Comparison of ENCODE assay signal across 8 cellular contexts in genomic region chrX:119790977-119791436, GRCh38.
DNase-seq lines count a peak whose midpoint lies in the region; ATAC-seq lines count a peak whose summit lies in the region.

No MANE protein-coding gene starts in this region.

- H3K4me1 Mint-ChIP-seq in T-helper 1 cell treated with Interleukin-12 subunit alpha and Interleukin-12 subunit beta and Interleukin-4 antibody, amounts not matched to agents 30 μg/mL and 1 μg/mL, for 36 hours (ENCODE audit: low read depth), result peaks cover 12% of the 10 kb centered on the region

- H3K27ac ChIP-seq in caudate nucleus (ENCODE audit: low read depth, low read length), result peak overlapping the region; percentile 77

- peak overlapping the region; percentile 93 for H3K27ac Mint-ChIP-seq in T-helper 1 cell treated with Interleukin-12 subunit alpha and Interleukin-12 subunit beta and Interleukin-4 antibody, amounts not matched to agents 30 μg/mL and 1 μg/mL, for 36 hours

- ATAC-seq in GM19043 (IDR thresholded peaks at IDR 0.05; ENCODE audit: low read depth, unreplicated experiment), result peak; percentile 9
- peak; percentile 23 for ATAC-seq in HG03432 (IDR thresholded peaks at IDR 0.05; ENCODE audit: unreplicated experiment)

- no peaks in the 10 kb centered on the region for H3K27me3 Mint-ChIP-seq in T-helper 1 cell treated with Interleukin-12 subunit alpha and Interleukin-12 subunit beta and Interleukin-4 antibody, amounts not matched to agents 30 μg/mL and 1 μg/mL, for 36 hours (ENCODE audit: low read depth)

- H3K36me3 Mint-ChIP-seq in T-helper 1 cell treated with Interleukin-12 subunit alpha and Interleukin-12 subunit beta and Interleukin-4 antibody, amounts not matched to agents 30 μg/mL and 1 μg/mL, for 36 hours (ENCODE audit: low read depth), result peaks cover 20% of the 10 kb centered on the region

- no peaks in the 10 kb centered on the region for H3K9me3 Mint-ChIP-seq in T-helper 1 cell treated with Interleukin-12 subunit alpha and Interleukin-12 subunit beta and Interleukin-4 antibody, amounts not matched to agents 30 μg/mL and 1 μg/mL, for 36 hours

- DNase-seq in Ammon's horn (ENCODE audit: low spot score), result peak; percentile 35
- DNase-seq in caudate nucleus (lab: John Stamatoyannopoulos, UW), result peak in 32 of 61 donors; percentile 1 to 77 (median 24)
- DNase-seq in left kidney (ENCODE audit: low read depth, low spot score), result peak; percentile 64
- DNase-seq in stimulated activated CD4-positive, alpha-beta T cell treated with anti-CD3 and anti-CD28 coated beads, Interleukin-4, amount 100 ng/mL, for 4 hours, result peak; percentile 41 to 53
- no peak for DNase-seq in HuH-7.5 (ENCODE audit: low spot score)

- peak overlapping the region; percentile 93 for H3K4me3 Mint-ChIP-seq in T-helper 1 cell treated with Interleukin-12 subunit alpha and Interleukin-12 subunit beta and Interleukin-4 antibody, amounts not matched to agents 30 μg/mL and 1 μg/mL, for 36 hours
